ENCODE assay signal across 1 cellular context in genomic region chr1:92168657-92169056, GRCh38.
TF ChIP-seq lines count a peak whose summit lies in the region.

No MANE protein-coding gene starts in this region.

TF ChIP-seq in GM23338, 12 proteins besides CTCF, POLR2A, EP300 and RAD21 (continued from another document):
- TF ChIP-seq JUNB (IDR thresholded peaks at IDR 0.05; ENCODE audit: unreplicated experiment) = no peak
- no peak for TF ChIP-seq EZH2 (IDR thresholded peaks at IDR 0.05; ENCODE audit: low read depth, unreplicated experiment)
- no peak for TF ChIP-seq NANOG (IDR thresholded peaks at IDR 0.05; ENCODE audit: borderline replicate concordance)
- no peak for TF ChIP-seq ZNF114 (CRISPR knock-in tag; IDR thresholded peaks at IDR 0.05)
- TF ChIP-seq POLR2AphosphoS5 (IDR thresholded peaks at IDR 0.05; ENCODE audit: low read depth) = no peak
- no peak for TF ChIP-seq ZNF462 (CRISPR knock-in tag; IDR thresholded peaks at IDR 0.05)
- TF ChIP-seq ETS1 (IDR thresholded peaks at IDR 0.05) = no peak
- no peak for TF ChIP-seq CREB1 (CRISPR knock-in tag; IDR thresholded peaks at IDR 0.05; ENCODE audit: low read depth)
- TF ChIP-seq REST (IDR thresholded peaks at IDR 0.05; ENCODE audit: unreplicated experiment) = no peak
- no peak for TF ChIP-seq ZNF331 (CRISPR knock-in tag; IDR thresholded peaks at IDR 0.05; ENCODE audit: low read depth)
